In the genomic region with DNA sequence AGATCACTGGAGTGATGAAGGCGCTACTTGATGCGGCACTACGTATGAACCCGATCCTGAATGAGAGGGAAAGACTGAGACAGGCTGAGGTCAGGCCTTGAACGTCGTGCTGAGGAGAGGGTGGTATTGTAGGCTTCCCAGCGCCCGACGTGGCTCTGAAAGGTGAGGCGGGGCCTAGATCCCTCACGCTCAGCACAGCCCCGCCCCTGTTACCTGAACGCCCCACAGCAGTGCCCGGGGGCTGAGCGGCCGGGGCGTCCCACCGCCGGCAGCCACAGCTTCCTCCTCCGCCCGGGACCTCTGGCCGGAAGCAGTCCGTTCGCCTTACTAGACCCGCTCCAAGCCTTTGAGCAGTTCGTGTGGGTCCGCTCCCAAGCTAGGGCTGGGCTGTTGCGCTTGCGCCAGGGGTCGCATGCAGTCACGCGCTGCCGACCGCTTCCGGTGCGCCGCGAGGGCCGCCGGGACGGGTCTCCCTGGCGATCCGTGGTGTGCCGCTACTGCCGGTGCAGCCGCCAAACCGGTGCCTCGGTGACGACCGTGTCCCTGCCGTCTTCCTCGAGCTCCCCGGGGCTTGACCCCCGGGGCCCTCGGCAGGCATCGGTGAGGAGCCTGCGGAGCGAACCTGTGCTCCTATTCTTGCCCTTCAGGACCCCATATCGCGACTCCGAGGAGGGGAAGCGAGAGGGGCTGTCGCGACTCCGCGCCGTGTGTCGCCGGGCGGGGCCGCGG, we compare ENCODE assay signal across 8 cellular contexts. TPM values are rescaled to one million over a fixed set of nuclear protein-coding genes. Genes with fewer than 3 reads are reported as not detected.
DNase-seq lines count a peak whose midpoint lies in the region; ATAC-seq and TF ChIP-seq lines count a peak whose summit lies in the region.

A gene with protein sequence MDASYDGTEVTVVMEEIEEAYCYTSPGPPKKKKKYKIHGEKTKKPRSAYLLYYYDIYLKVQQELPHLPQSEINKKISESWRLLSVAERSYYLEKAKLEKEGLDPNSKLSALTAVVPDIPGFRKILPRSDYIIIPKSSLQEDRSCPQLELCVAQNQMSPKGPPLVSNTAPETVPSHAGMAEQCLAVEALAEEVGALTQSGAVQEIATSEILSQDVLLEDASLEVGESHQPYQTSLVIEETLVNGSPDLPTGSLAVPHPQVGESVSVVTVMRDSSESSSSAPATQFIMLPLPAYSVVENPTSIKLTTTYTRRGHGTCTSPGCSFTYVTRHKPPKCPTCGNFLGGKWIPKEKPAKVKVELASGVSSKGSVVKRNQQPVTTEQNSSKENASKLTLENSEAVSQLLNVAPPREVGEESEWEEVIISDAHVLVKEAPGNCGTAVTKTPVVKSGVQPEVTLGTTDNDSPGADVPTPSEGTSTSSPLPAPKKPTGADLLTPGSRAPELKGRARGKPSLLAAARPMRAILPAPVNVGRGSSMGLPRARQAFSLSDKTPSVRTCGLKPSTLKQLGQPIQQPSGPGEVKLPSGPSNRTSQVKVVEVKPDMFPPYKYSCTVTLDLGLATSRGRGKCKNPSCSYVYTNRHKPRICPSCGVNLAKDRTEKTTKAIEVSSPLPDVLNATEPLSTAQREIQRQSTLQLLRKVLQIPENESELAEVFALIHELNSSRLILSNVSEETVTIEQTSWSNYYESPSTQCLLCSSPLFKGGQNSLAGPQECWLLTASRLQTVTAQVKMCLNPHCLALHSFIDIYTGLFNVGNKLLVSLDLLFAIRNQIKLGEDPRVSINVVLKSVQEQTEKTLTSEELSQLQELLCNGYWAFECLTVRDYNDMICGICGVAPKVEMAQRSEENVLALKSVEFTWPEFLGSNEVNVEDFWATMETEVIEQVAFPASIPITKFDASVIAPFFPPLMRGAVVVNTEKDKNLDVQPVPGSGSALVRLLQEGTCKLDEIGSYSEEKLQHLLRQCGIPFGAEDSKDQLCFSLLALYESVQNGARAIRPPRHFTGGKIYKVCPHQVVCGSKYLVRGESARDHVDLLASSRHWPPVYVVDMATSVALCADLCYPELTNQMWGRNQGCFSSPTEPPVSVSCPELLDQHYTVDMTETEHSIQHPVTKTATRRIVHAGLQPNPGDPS (N-terminal part only) (plus strand): TSS at position 479 of the 729 bp plus-strand sequence. CDS start 4,114 bp downstream, outside the sequence.
Gene TIGD6 (minus strand): TSS at position 394 of the 729 bp plus-strand sequence. CDS start 4,306 bp downstream, outside the sequence.

- TF ChIP-seq POLR2A in GM19099 (IDR thresholded peaks at IDR 0.05; ENCODE audit: extremely low read depth, insufficient read length, low read depth): peak; percentile 97

- ATAC-seq in HG03378 (IDR thresholded peaks at IDR 0.05; ENCODE audit: unreplicated experiment): peak; percentile 79

- DNase-seq in Ammon's horn (ENCODE audit: low spot score) (peak; percentile 95), NCI-H446 treated with DMSO at 0.1 percent for 48 hours (lab: John Stamatoyannopoulos, UW) (peak; percentile 80), cerebellum (ENCODE audit: low spot score) (peak; percentile 90), kidney glomerular epithelial cell (lab: John Stamatoyannopoulos, UW) (peak; percentile 88)
- peak; percentile 70 for DNase-seq in activated CD4-positive, alpha-beta T cell treated with anti-CD3 and anti-CD28 coated beads for 1 hour
- DNase-seq in stimulated activated CD4-positive, alpha-beta T cell treated with anti-CD3 and anti-CD28 coated beads, Interleukin-15, amount 100 ng/mL, for 48 hours (ENCODE audit: low read depth in 2 of 2): peak; percentile 82 to 87

RNA-seq across cellular contexts. Expression of the first gene that starts in this region (rescaled TPM):
- 32.7 TPM for total RNA-seq in cerebellum

RNA-seq across cellular contexts. Expression of gene TIGD6, which starts in this region (rescaled TPM):
- total RNA-seq in cerebellum: 4.8 TPM

Comparison
In these comparisons a context has a peak if more than half of its experiments do, and no peak if none do; other contexts are left out.
1. Peak in every context shown above with its lines: DNase-seq and ATAC-seq.